ENCODE assay signal across 33 cellular contexts in the genomic region with DNA sequence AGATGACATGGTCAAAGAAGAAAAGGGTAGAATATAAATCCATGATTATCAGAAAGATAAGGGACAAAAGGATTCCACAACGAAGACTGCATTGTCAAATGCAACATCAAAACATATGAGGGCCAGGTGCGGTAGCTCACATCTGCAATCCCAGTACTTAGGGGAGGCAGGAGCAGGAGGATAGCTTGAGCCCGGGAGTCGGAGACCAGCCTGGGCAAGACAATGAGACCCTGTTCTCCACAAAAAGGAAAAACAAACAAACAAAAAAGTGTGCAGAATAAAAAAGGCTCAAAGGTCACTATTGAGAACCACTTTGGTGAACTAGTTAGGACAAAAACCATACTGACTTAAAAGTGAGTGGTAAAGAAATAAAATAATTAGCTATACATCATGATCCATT.
"Had no signal": no experiment of that assay in that cellular context is flagged by ENCODE, and none has a peak within 500 bp of the region (broad histone marks: within the 10 kb centered on the region; RNA-seq: fewer than 3 reads in every experiment).

No MANE protein-coding gene starts in this region.

- DNase-seq: activated CD4-positive, alpha-beta T cell treated with anti-CD3 and anti-CD28 coated beads for 36 hours; activated CD4-positive, alpha-beta T cell treated with anti-CD3 and anti-CD28 coated beads, Interleukin-2, amount 10 ng/mL, durations not matched to agents 7 days and 5 days; activated CD4-positive, alpha-beta T cell treated with anti-CD3 and anti-CD28 coated beads, Interleukin-2, amount 50 U/mL, for 48 hours; activated CD8-positive, alpha-beta T cell treated with anti-CD3 and anti-CD28 coated beads, Interleukin-2, amount 10 ng/mL, durations not matched to agents 7 days and 5 days; activated effector memory CD4-positive, alpha-beta T cell treated with Interleukin-2 at 50 U/mL for 16 hours; activated naive CD4-positive, alpha-beta T cell treated with anti-CD3 and anti-CD28 coated beads, Interleukin-2, amount 10 ng/mL, durations not matched to agents 7 days and 5 days; activated naive CD8-positive, alpha-beta T cell treated with anti-CD3 and anti-CD28 coated beads, Interleukin-2, amount 50 U/mL, for 24 hours; activated T-cell treated with anti-CD3 and anti-CD28 coated beads, Interleukin-2, amount 50 U/mL, for 4 hours; anterior cingulate cortex; central memory CD4-positive, alpha-beta T cell; Kasumi-1; KG1; MG63; NCI-H1048; NCI-H1105 treated with DMSO at 0.1 percent for 48 hours; NCI-H1436; NCI-H1694; NCI-H1930; NCI-H2081 treated with DMSO at 0.1 percent for 48 hours; NCI-H226; NCI-H446 treated with DMSO at 0.1 percent for 48 hours; NCI-H524; NCI-H69; NK-92 treated with Interleukin-12 subunit alpha and Interleukin-12 subunit beta, amount 100 ng/mL, for 24 hours; Right ventricle myocardium superior; SJCRH30; T-cell; T-helper 2 cell; T1000 had no signal

- H3K4me1 ChIP-seq: SJCRH30 had no signal

- ATAC-seq: activated CD4-positive, alpha-beta T cell treated with anti-CD3 and anti-CD28 coated beads for 36 hours; activated CD4-positive, CD25-positive, alpha-beta regulatory T cell treated with anti-CD3 and anti-CD28 coated beads, Interleukin-2, amount 50 U/mL, for 24 hours; activated CD8-positive, alpha-beta T cell treated with anti-CD3 and anti-CD28 coated beads, Interleukin-2, amount 10 ng/mL, durations not matched to agents 7 days and 5 days; activated naive CD8-positive, alpha-beta T cell treated with anti-CD3 and anti-CD28 coated beads, Interleukin-2, amount 50 U/mL, for 24 hours; activated T-cell treated with anti-CD3 and anti-CD28 coated beads, Interleukin-2, amount 50 U/mL, for 4 hours; T-cell had no signal

- H3K27ac ChIP-seq: SJCRH30, SK-N-MC had no signal

- H3K27ac Mint-ChIP-seq: activated CD4-positive, alpha-beta T cell treated with anti-CD3 and anti-CD28 coated beads for 36 hours; activated CD4-positive, alpha-beta T cell treated with anti-CD3 and anti-CD28 coated beads, Interleukin-2, amount 10 ng/mL, durations not matched to agents 7 days and 5 days; activated CD8-positive, alpha-beta T cell treated with anti-CD3 and anti-CD28 coated beads, Interleukin-2, amount 10 ng/mL, durations not matched to agents 7 days and 5 days; activated naive CD4-positive, alpha-beta T cell treated with anti-CD3 and anti-CD28 coated beads, Interleukin-2, amount 10 ng/mL, durations not matched to agents 7 days and 5 days; activated naive CD8-positive, alpha-beta T cell; activated naive CD8-positive, alpha-beta T cell treated with anti-CD3 and anti-CD28 coated beads, Interleukin-2, amount 50 U/mL, for 24 hours; brain; T-cell had no signal

- H3K27me3 ChIP-seq: MG63, SJCRH30 had no signal

- H3K4me3 Mint-ChIP-seq: activated CD4-positive, alpha-beta T cell treated with anti-CD3 and anti-CD28 coated beads for 36 hours; activated CD4-positive, alpha-beta T cell treated with anti-CD3 and anti-CD28 coated beads, Interleukin-2, amount 10 ng/mL, durations not matched to agents 7 days and 5 days; activated CD8-positive, alpha-beta T cell treated with anti-CD3 and anti-CD28 coated beads, Interleukin-2, amount 10 ng/mL, durations not matched to agents 7 days and 5 days; activated naive CD4-positive, alpha-beta T cell treated with anti-CD3 and anti-CD28 coated beads, Interleukin-2, amount 10 ng/mL, durations not matched to agents 7 days and 5 days; activated naive CD8-positive, alpha-beta T cell; activated naive CD8-positive, alpha-beta T cell treated with anti-CD3 and anti-CD28 coated beads, Interleukin-2, amount 50 U/mL, for 24 hours; activated T-cell treated with anti-CD3 and anti-CD28 coated beads, Interleukin-2, amount 50 U/mL, for 4 hours; brain; T-cell had no signal

- H3K36me3 ChIP-seq: MG63, SJCRH30 had no signal

- H3K36me3 Mint-ChIP-seq: activated naive CD4-positive, alpha-beta T cell treated with anti-CD3 and anti-CD28 coated beads, Interleukin-2, amount 10 ng/mL, durations not matched to agents 7 days and 5 days; activated naive CD8-positive, alpha-beta T cell; brain; T-cell had no signal

- H3K9me3 ChIP-seq: MG63, SJCRH30 had no signal

- H3K4me3 ChIP-seq: MG63, SJCRH30, SK-N-MC had no signal

- H3K9me3 Mint-ChIP-seq: activated CD4-positive, alpha-beta T cell treated with anti-CD3 and anti-CD28 coated beads, Interleukin-2, amount 10 ng/mL, durations not matched to agents 7 days and 5 days; activated naive CD4-positive, alpha-beta T cell treated with anti-CD3 and anti-CD28 coated beads, Interleukin-2, amount 10 ng/mL, durations not matched to agents 7 days and 5 days; activated naive CD8-positive, alpha-beta T cell treated with anti-CD3 and anti-CD28 coated beads, Interleukin-2, amount 50 U/mL, for 24 hours; activated T-cell treated with anti-CD3 and anti-CD28 coated beads, Interleukin-2, amount 50 U/mL, for 4 hours; T-cell had no signal

- H3K4me1 Mint-ChIP-seq: activated CD4-positive, alpha-beta T cell treated with anti-CD3 and anti-CD28 coated beads for 36 hours; activated CD4-positive, alpha-beta T cell treated with anti-CD3 and anti-CD28 coated beads, Interleukin-2, amount 10 ng/mL, durations not matched to agents 7 days and 5 days; activated naive CD4-positive, alpha-beta T cell treated with anti-CD3 and anti-CD28 coated beads, Interleukin-2, amount 10 ng/mL, durations not matched to agents 7 days and 5 days; activated naive CD8-positive, alpha-beta T cell treated with anti-CD3 and anti-CD28 coated beads, Interleukin-2, amount 50 U/mL, for 24 hours; T-cell had no signal
